1 cellular context compared by ENCODE assay signal in the genomic region with DNA sequence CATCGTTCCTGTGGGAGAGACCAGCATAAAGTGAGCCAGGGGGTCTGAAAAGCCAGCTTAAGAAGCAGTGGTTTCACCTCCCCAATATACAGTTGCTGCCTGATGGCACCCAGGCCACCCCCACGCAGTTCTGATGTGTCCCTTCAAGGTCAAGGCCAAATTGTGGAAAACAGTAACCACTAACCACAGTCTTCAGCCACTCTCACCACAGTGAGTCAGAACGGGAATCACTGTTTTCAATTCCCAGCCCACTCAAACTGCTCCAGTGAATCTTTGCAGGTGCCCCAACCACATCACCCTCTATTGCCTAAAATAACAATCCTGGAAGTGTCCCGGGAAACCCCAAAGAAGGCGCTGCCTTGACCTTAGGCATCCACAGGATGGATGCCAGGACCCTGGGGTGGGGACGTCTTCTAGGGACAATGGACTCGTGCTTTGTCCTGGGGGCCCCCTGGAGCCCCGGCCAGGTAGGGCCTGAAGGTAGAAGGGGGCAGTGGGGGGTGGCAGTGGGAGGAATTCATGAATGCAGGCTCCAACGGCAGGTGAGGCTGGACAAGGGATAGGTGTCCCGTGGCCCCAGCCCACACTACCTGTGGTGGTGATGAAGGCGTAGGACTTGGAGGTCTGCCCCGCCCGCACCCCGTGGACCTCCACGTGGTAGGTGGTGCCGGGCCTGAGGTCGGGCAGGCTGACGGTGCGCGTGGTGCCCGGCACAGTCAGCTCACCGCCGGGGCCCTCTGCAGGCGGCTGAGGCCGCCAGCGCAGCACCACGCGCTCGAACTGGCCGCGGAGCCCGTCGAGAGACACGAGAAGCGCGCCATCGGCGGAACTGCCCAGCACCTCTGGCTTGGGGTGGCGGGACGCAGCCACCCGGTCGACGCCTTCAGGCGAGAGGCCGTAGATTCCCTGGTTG.
TF ChIP-seq lines count a peak whose summit lies in the region.

No MANE protein-coding gene starts in this region.

TF ChIP-seq in HEK293, 187 proteins besides CTCF, POLR2A, EP300 and RAD21 (continued from another document):
- TF ChIP-seq, protein P1, sequence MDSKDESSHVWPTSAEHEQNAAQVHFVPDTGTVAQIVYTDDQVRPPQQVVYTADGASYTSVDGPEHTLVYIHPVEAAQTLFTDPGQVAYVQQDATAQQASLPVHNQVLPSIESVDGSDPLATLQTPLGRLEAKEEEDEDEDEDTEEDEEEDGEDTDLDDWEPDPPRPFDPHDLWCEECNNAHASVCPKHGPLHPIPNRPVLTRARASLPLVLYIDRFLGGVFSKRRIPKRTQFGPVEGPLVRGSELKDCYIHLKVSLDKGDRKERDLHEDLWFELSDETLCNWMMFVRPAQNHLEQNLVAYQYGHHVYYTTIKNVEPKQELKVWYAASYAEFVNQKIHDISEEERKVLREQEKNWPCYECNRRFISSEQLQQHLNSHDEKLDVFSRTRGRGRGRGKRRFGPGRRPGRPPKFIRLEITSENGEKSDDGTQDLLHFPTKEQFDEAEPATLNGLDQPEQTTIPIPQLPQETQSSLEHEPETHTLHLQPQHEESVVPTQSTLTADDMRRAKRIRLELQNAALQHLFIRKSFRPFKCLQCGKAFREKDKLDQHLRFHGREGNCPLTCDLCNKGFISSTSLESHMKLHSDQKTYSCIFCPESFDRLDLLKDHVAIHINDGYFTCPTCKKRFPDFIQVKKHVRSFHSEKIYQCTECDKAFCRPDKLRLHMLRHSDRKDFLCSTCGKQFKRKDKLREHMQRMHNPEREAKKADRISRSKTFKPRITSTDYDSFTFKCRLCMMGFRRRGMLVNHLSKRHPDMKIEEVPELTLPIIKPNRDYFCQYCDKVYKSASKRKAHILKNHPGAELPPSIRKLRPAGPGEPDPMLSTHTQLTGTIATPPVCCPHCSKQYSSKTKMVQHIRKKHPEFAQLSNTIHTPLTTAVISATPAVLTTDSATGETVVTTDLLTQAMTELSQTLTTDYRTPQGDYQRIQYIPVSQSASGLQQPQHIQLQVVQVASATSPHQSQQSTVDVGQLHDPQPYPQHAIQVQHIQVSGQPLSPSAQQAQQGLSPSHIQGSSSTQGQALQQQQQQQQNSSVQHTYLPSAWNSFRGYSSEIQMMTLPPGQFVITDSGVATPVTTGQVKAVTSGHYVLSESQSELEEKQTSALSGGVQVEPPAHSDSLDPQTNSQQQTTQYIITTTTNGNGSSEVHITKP (tag by site-specific recombination; IDR thresholded peaks at IDR 0.05) = peak; percentile 40; the same call in 1 of the 2 replicates
- TF ChIP-seq, protein P2, sequence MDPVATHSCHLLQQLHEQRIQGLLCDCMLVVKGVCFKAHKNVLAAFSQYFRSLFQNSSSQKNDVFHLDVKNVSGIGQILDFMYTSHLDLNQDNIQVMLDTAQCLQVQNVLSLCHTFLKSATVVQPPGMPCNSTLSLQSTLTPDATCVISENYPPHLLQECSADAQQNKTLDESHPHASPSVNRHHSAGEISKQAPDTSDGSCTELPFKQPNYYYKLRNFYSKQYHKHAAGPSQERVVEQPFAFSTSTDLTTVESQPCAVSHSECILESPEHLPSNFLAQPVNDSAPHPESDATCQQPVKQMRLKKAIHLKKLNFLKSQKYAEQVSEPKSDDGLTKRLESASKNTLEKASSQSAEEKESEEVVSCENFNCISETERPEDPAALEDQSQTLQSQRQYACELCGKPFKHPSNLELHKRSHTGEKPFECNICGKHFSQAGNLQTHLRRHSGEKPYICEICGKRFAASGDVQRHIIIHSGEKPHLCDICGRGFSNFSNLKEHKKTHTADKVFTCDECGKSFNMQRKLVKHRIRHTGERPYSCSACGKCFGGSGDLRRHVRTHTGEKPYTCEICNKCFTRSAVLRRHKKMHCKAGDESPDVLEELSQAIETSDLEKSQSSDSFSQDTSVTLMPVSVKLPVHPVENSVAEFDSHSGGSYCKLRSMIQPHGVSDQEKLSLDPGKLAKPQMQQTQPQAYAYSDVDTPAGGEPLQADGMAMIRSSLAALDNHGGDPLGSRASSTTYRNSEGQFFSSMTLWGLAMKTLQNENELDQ (tag by site-specific recombination; IDR thresholded peaks at IDR 0.05; ENCODE audit: low read depth) = no peak
- no peak for TF ChIP-seq ZFP37 (tag by site-specific recombination; IDR thresholded peaks at IDR 0.05)
